8 cellular contexts compared by ENCODE assay signal in genomic region chr9:33290247-33290993, GRCh38. TPM values are rescaled to one million over a fixed set of nuclear protein-coding genes. Genes with fewer than 3 reads are reported as not detected.
DNase-seq lines count a peak whose midpoint lies in the region; ATAC-seq and TF ChIP-seq lines count a peak whose summit lies in the region.

Gene NFX1 (plus strand): TSS chr9:33290516. CDS start chr9:33290573, 57 bp downstream.

- peak within 1 kb of the TSS; percentile 88 for H3K4me3 Mint-ChIP-seq in CD8-positive, alpha-beta T cell

- peaks cover 45% of the 10 kb centered on the region for H3K36me3 Mint-ChIP-seq in CD8-positive, alpha-beta T cell

- DNase-seq in CD8-positive, alpha-beta T cell = peak; percentile 97 to 100 (median 98)
- DNase-seq in HS-27A (ENCODE audit: low read depth) (peak; percentile 98), NK-92 (lab: John Stamatoyannopoulos, UW; ENCODE audit: unreplicated experiment) (peak; percentile 95), lower lobe of right lung (peak; percentile 99)
- peak; percentile 96 to 97 for DNase-seq in activated CD8-positive, alpha-beta memory T cell treated with anti-CD3 and anti-CD28 coated beads for 1 hour (ENCODE audit: extremely low read depth in 1 of 2, low read depth in 1 of 2)
- peak; percentile 94 to 97 (median 96) for DNase-seq in stimulated activated CD4-positive, alpha-beta T cell treated with anti-CD3 and anti-CD28 coated beads, TNF-alpha, amount 100 ng/mL, for 24 hours (ENCODE audit: low read depth in 3 of 3)

- H3K27ac ChIP-seq in CD8-positive, alpha-beta T cell (ENCODE audit: low read depth, low read length) = peak within 1 kb of the TSS; percentile 98
- H3K27ac ChIP-seq in ectodermal cell (ENCODE audit: insufficient read depth, low read depth, low read length, poor library complexity, severe bottlenecking) (peak within 1 kb of the TSS; percentile 93), lower lobe of right lung (peak within 1 kb of the TSS; percentile 100)

- H3K4me1 Mint-ChIP-seq in CD8-positive, alpha-beta T cell (ENCODE audit: low read depth) = peaks cover 66% of the 10 kb centered on the region

- no peak for TF ChIP-seq CTCF in CD8-positive, alpha-beta T cell (IDR thresholded peaks at IDR 0.05)
- no peak for TF ChIP-seq CTCF in lower lobe of right lung (IDR thresholded peaks at IDR 0.05)

- intact Hi-C loops in CD8-positive, alpha-beta T cell (cut with DNase I, micrococcal nuclease) = loop anchor here (1.0 to 10.0 kb wide), 7 partner anchors 26 to 837 kb away; partner anchors contain the start of genes BAG1 (in 2 of the 2), AQP3 (in 1 of the 2), B4GALT1 (in 1 of the 2) and DCAF12 (in 1 of the 2)
- intact Hi-C loops in lower lobe of right lung (cut with DNase I) = no loop called here

- peak within 1 kb of the TSS; percentile 57 for H3K4me3 ChIP-seq in CD8-positive, alpha-beta T cell (ENCODE audit: low read depth, low read length)
- H3K4me3 ChIP-seq in ectodermal cell (ENCODE audit: insufficient read depth, low read depth, low read length) (peak within 1 kb of the TSS; percentile 99), lower lobe of right lung (peak within 1 kb of the TSS; percentile 89)

- H3K36me3 ChIP-seq in CD8-positive, alpha-beta T cell (ENCODE audit: insufficient read depth, low read length) = peaks cover 19% of the 10 kb centered on the region
- H3K36me3 ChIP-seq in ectodermal cell (ENCODE audit: control insufficient read depth, insufficient read depth, low read length) (peaks cover 4% of the 10 kb centered on the region), lower lobe of right lung (peaks cover 26% of the 10 kb centered on the region)

- no peaks in the 10 kb centered on the region for H3K27me3 Mint-ChIP-seq in CD8-positive, alpha-beta T cell (ENCODE audit: low read depth)

- 0% methylated on average over 60 of the region's 60 CpGs for WGBS in ectodermal cell, 2 experiments

- no peaks in the 10 kb centered on the region for H3K27me3 ChIP-seq in CD8-positive, alpha-beta T cell (ENCODE audit: insufficient read depth, low read length)
- H3K27me3 ChIP-seq in ectodermal cell (ENCODE audit: control insufficient read depth, insufficient read depth, low read length, poor library complexity, severe bottlenecking) (no peaks in the 10 kb centered on the region), lower lobe of right lung (ENCODE audit: low read depth) (no peaks in the 10 kb centered on the region)

- ATAC-seq in CD8-positive, alpha-beta T cell = peak; percentile 76
- peak; percentile 82 for ATAC-seq in GM19467 (IDR thresholded peaks at IDR 0.05; ENCODE audit: unreplicated experiment)
- peak; percentile 95 to 97 for ATAC-seq in lower lobe of right lung

- POLR2A ChIA-PET in CD8-positive, alpha-beta T cell (lab: Charles Lee) = interaction anchor here (0.6 to 2.4 kb wide), 20 partner anchors 8 to 758 kb away, joined by 3 to 30 read pairs (median 5); partner anchors contain the start of genes AQP3, B4GALT1, BAG1 and CHMP5

- H3K9me3 Mint-ChIP-seq in CD8-positive, alpha-beta T cell = no peaks in the 10 kb centered on the region

- no peaks in the 10 kb centered on the region for H3K9me3 ChIP-seq in CD8-positive, alpha-beta T cell (ENCODE audit: low read length)
- no peaks in the 10 kb centered on the region for H3K9me3 ChIP-seq in ectodermal cell (ENCODE audit: control insufficient read depth, low read length)
- no peaks in the 10 kb centered on the region for H3K9me3 ChIP-seq in lower lobe of right lung

- peak within 1 kb of the TSS; percentile 100 for H3K27ac Mint-ChIP-seq in CD8-positive, alpha-beta T cell

- H3K4me1 ChIP-seq in CD8-positive, alpha-beta T cell (ENCODE audit: insufficient read depth, low read length) = peaks cover 62% of the 10 kb centered on the region
- peaks cover 5% of the 10 kb centered on the region for H3K4me1 ChIP-seq in ectodermal cell (ENCODE audit: control insufficient read depth, insufficient read depth, low read length)
- H3K4me1 ChIP-seq in lower lobe of right lung = peaks cover 63% of the 10 kb centered on the region

- CTCF ChIA-PET in CD8-positive, alpha-beta T cell (lab: Charles Lee) = interaction anchor here (0.6 to 1.4 kb wide), 4 partner anchors 12 to 265 kb away, joined by 3 read pairs; partner anchors contain the start of gene DNAJA1

RNA-seq across cellular contexts. Expression of gene NFX1, which starts in this region (rescaled TPM):
- 10 to 100 TPM; 32.9 to 37.9 TPM for total RNA-seq in CD8-positive, alpha-beta T cell
- 26.0 TPM for polyA plus RNA-seq in ectodermal cell (2013, experiment 1 of 4)
- 23.8 TPM for polyA plus RNA-seq in ectodermal cell (2013, experiment 2 of 4)
- 19.0 TPM for polyA plus RNA-seq in ectodermal cell (2013, experiment 3 of 4)
- 19.1 TPM for polyA plus RNA-seq in ectodermal cell (2013, experiment 4 of 4)
- total RNA-seq in lower lobe of right lung = 36.2 TPM

Comparison
In these comparisons a context has a peak if more than half of its experiments do, and no peak if none do; other contexts are left out.
1. Peak in every context shown above with its lines: DNase-seq, ATAC-seq, H3K4me3 ChIP-seq and H3K27ac ChIP-seq.